In genomic region chr14:89701079-89702043, GRCh38 we compare ENCODE assay signal across 8 cellular contexts.
DNase-seq lines count a peak whose midpoint lies in the region; ATAC-seq and TF ChIP-seq lines count a peak whose summit lies in the region.

No MANE protein-coding gene starts in this region.

- peaks cover 0 to 6% (median 1%) of the 10 kb centered on the region in 4 donors for H3K4me1 ChIP-seq in right lobe of liver

- H3K36me3 ChIP-seq in right lobe of liver = no peaks in the 10 kb centered on the region

- intact Hi-C loops in right lobe of liver (cut with DNase I) = no loop called here

- WGBS in right lobe of liver (ENCODE audit: insufficient coverage, low coverage, low lambda C conversion rate, missing lambda C conversion rate) = 25% methylated on average over 17 of the region's 85 CpGs

- TF ChIP-seq POLR2A in right lobe of liver (IDR thresholded peaks at IDR 0.05) = no peak

- peak; percentile 77 for DNase-seq in NCI-H82 (lab: John Stamatoyannopoulos, UW)
- no peak for DNase-seq in NCI-H82 treated with DMSO at 0.1 percent for 48 hours (lab: John Stamatoyannopoulos, UW; ENCODE audit: unreplicated experiment)
- peak; percentile 54 to 87 for DNase-seq in NCI-H446 (lab: John Stamatoyannopoulos, UW)
- DNase-seq in activated CD4-positive, alpha-beta T cell treated with anti-CD3 and anti-CD28 coated beads, Interleukin-2, amount 50 U/mL, for 24 hours (ENCODE audit: low read depth in 1 of 2, low spot score in 1 of 2) = peak; percentile 70 to 75
- DNase-seq in dermis microvascular lymphatic vessel endothelial cell (ENCODE audit: low read depth in 2 of 2) = peak; percentile 43 to 72
- DNase-seq in right lobe of liver = peak; percentile 91 to 95 (median 93)
- DNase-seq in stimulated activated CD4-positive, alpha-beta T cell treated with anti-CD3 and anti-CD28 coated beads, Interleukin-4, amount 100 ng/mL, for 24 hours = peak; percentile 85

- TF ChIP-seq CTCF in right lobe of liver (IDR thresholded peaks at IDR 0.05) = no peak

- H3K9me3 ChIP-seq in right lobe of liver = no peaks in the 10 kb centered on the region

- H3K27ac ChIP-seq in right lobe of liver = peak overlapping the region in 2 of 3 donors; percentile 18 to 43

- no peaks in the 10 kb centered on the region for H3K27me3 ChIP-seq in right lobe of liver

- peak; percentile 82 for ATAC-seq in HG03103 (IDR thresholded peaks at IDR 0.05; ENCODE audit: low read depth, unreplicated experiment)
- ATAC-seq in right lobe of liver = peak; percentile 96 to 98 (median 97)

- H3K4me3 ChIP-seq in right lobe of liver = peak overlapping the region; percentile 55 to 65 (median 61)
